In the genomic region with DNA sequence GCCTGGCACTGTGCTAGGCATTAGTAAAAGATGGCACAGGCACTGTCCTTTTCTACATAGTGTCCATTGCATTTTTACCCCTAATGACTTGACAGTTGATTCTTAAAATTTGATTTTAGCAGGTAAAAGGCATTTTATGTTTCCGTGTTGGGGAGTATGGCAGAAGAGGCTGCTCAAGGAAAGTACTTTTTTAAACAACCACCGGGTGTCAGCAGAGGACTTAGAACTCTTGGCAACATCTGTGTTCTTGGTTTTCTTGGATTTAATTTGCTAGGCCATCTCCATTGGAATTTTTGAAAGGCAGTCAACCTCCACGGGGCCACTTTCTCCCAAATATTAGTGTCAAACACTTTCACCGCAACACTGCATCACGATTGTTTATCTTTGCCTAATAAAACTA, we compare ENCODE assay signal across 8 cellular contexts.
A peak's percentile ranks its signal among the peaks of the same experiment; 100 is the strongest.
DNase-seq lines count a peak whose midpoint lies in the region; ATAC-seq, FAIRE-seq and TF ChIP-seq lines count a peak whose summit lies in the region.

No MANE protein-coding gene starts in this region.

- no peak overlapping the region for H3K27ac ChIP-seq in endothelial cell of umbilical vein (ENCODE audit: insufficient read depth, low read depth, low read length)
- H3K27ac ChIP-seq in CD4-positive, alpha-beta memory T cell (ENCODE audit: low read depth, low read length): no peak overlapping the region

- no peak overlapping the region for H3K9ac ChIP-seq in endothelial cell of umbilical vein (replicated peaks; ENCODE audit: extremely low read depth, insufficient read depth, low read length)

- H4K20me1 ChIP-seq in endothelial cell of umbilical vein (replicated peaks; ENCODE audit: control insufficient read depth, extremely low read depth, insufficient read depth, low read length): no peaks in the 10 kb centered on the region

- CTCF ChIA-PET in BJ (lab: Yijun Ruan, JAX) (no interaction called here), endothelial cell of umbilical vein (lab: Charles Lee) (interaction anchor here (0.8 to 1.1 kb wide), 4 partner anchors 8 to 488 kb away, joined by 3 to 5 read pairs (median 3); no protein-coding TSS in a partner anchor)
- CTCF ChIA-PET in CD4-positive, alpha-beta memory T cell (lab: Charles Lee; ENCODE audit: partially characterized antibody): interaction anchor here (0.8 to 1.2 kb wide), 3 partner anchors 15 to 485 kb away, joined by 3 read pairs; no protein-coding TSS in a partner anchor

- H3K4me3 ChIP-seq in BJ (ENCODE audit: low read depth, low read length) (no peak overlapping the region), endothelial cell of umbilical vein (replicated peaks in 1 of 3; ENCODE audit: insufficient read depth in 1 of 3, low read depth in 1 of 3, low read length in 3 of 3) (no peak overlapping the region)
- H3K4me3 ChIP-seq in CD4-positive, alpha-beta memory T cell (ENCODE audit: low read length in 2 of 2): no peak overlapping the region

- DNase-seq in BJ (ENCODE audit: low read depth): no peak
- no peak for DNase-seq in GM18507 (ENCODE audit: extremely low spot score, insufficient read length, low read depth)
- DNase-seq in NCI-H748 treated with DMSO at 0.1 percent for 48 hours (lab: John Stamatoyannopoulos, UW): peak; percentile 34
- peak; percentile 20 for DNase-seq in endothelial cell of umbilical vein (ENCODE audit: low read depth, low spot score)
- peak; percentile 33 for DNase-seq in putamen (ENCODE audit: low spot score)
- DNase-seq in MV-4-11 (lab: John Stamatoyannopoulos, UW): no peak
- DNase-seq in CD4-positive, alpha-beta memory T cell: no peak

- peaks cover 0 to under 1% (median under 1%) of the 10 kb centered on the region in 4 donors for H3K4me1 Mint-ChIP-seq in CD4-positive, alpha-beta memory T cell

- peak; percentile 49 for FAIRE-seq in GM18507 (lab: Jason Lieb, UNC)
- peak; percentile 81 for FAIRE-seq in endothelial cell of umbilical vein (lab: Jason Lieb, UNC)

- H2AFZ ChIP-seq in endothelial cell of umbilical vein (ENCODE audit: low read depth, low read length): no peak overlapping the region

- intact Hi-C loops in endothelial cell of umbilical vein (cut with micrococcal nuclease): loop anchor here (1.0 to 5.0 kb wide), 2 partner anchors 323 to 485 kb away; no protein-coding TSS in a partner anchor
- intact Hi-C loops in CD4-positive, alpha-beta memory T cell (cut with micrococcal nuclease): loop anchor here (5.0 to 10.0 kb wide), 2 partner anchors 91 to 578 kb away; no protein-coding TSS in a partner anchor

- no peaks in the 10 kb centered on the region for H3K27me3 Mint-ChIP-seq in CD4-positive, alpha-beta memory T cell

- POLR2A ChIA-PET in BJ (lab: Charles Lee): no interaction called here
- POLR2A ChIA-PET in endothelial cell of umbilical vein (lab: Charles Lee): no interaction called here
- POLR2A ChIA-PET in CD4-positive, alpha-beta memory T cell (lab: Charles Lee; ENCODE audit: partially characterized antibody): no interaction called here

- BruUV-seq in endothelial cell of umbilical vein (replicated peaks; lab: Mats Ljungman, UMichigan): no TSS peak

- H3K9me3 ChIP-seq in endothelial cell of umbilical vein (replicated peaks; ENCODE audit: control insufficient read depth, insufficient read depth, low read length): no peaks in the 10 kb centered on the region
- no peaks in the 10 kb centered on the region for H3K9me3 ChIP-seq in CD4-positive, alpha-beta memory T cell (ENCODE audit: control insufficient read depth in 1 of 2, low read length in 2 of 2)

- H3K4me1 ChIP-seq in endothelial cell of umbilical vein (ENCODE audit: control insufficient read depth, extremely low read depth, insufficient read depth, low read length): no peaks in the 10 kb centered on the region
- H3K4me1 ChIP-seq in CD4-positive, alpha-beta memory T cell (ENCODE audit: insufficient read depth, low read length): peaks cover 2% of the 10 kb centered on the region

- H3K9me3 Mint-ChIP-seq in CD4-positive, alpha-beta memory T cell: no peaks in the 10 kb centered on the region

- H3K27ac Mint-ChIP-seq in CD4-positive, alpha-beta memory T cell: no peak overlapping the region

- H3K36me3 ChIP-seq in BJ (ENCODE audit: control insufficient read depth, insufficient read depth, low read length) (no peaks in the 10 kb centered on the region), endothelial cell of umbilical vein (ENCODE audit: control insufficient read depth in 2 of 2, extremely low read depth in 1 of 2, insufficient read depth in 2 of 2, low read length in 2 of 2) (no peaks in the 10 kb centered on the region)
- H3K36me3 ChIP-seq in CD4-positive, alpha-beta memory T cell (ENCODE audit: insufficient read depth, low read length): no peaks in the 10 kb centered on the region

- no peak for TF ChIP-seq POLR2A in endothelial cell of umbilical vein (IDR thresholded peaks at IDR 0.05; ENCODE audit: low read depth, low read length)

- H3K4me2 ChIP-seq in endothelial cell of umbilical vein (ENCODE audit: insufficient read depth, low read length): no peak overlapping the region

- H3K9me1 ChIP-seq in endothelial cell of umbilical vein (replicated peaks; ENCODE audit: control insufficient read depth, extremely low read depth, insufficient read depth, low read length): no peaks in the 10 kb centered on the region

- no peaks in the 10 kb centered on the region for H3K79me2 ChIP-seq in endothelial cell of umbilical vein (ENCODE audit: control insufficient read depth, insufficient read depth, low read length)

- H3K27me3 ChIP-seq in BJ (ENCODE audit: control insufficient read depth, insufficient read depth, low read length): no peaks in the 10 kb centered on the region
- no peaks in the 10 kb centered on the region for H3K27me3 ChIP-seq in endothelial cell of umbilical vein (ENCODE audit: control insufficient read depth in 2 of 2, insufficient read depth in 2 of 2, low read length in 2 of 2)
- H3K27me3 ChIP-seq in CD4-positive, alpha-beta memory T cell (ENCODE audit: insufficient read depth, low read length): no peaks in the 10 kb centered on the region

- no peak for ATAC-seq in HG02885 (IDR thresholded peaks at IDR 0.05; ENCODE audit: poor library complexity, unreplicated experiment)

- dilution Hi-C loops in endothelial cell of umbilical vein (cut with MboI; ENCODE audit: extremely low pct_ligation_motif_present, low sequenced_read_pairs): no loop called here

- peak; percentile 42 for TF ChIP-seq CTCF in BJ (IDR thresholded peaks at IDR 0.05; ENCODE audit: insufficient read depth, low read depth, low read length)
- peak in 1 of 2 donors; percentile 26 for TF ChIP-seq CTCF in endothelial cell of umbilical vein (IDR thresholded peaks at IDR 0.05; ENCODE audit: extremely low read depth in 1 of 2, insufficient read depth in 1 of 2, low read depth in 1 of 2, low read length in 2 of 2)

- H3K4me3 Mint-ChIP-seq in CD4-positive, alpha-beta memory T cell: no peak overlapping the region

- no peaks in the 10 kb centered on the region for H3K36me3 Mint-ChIP-seq in CD4-positive, alpha-beta memory T cell

TF ChIP-seq in endothelial cell of umbilical vein, 7 proteins besides CTCF, POLR2A, EP300 and RAD21:
- TF ChIP-seq, protein P1, sequence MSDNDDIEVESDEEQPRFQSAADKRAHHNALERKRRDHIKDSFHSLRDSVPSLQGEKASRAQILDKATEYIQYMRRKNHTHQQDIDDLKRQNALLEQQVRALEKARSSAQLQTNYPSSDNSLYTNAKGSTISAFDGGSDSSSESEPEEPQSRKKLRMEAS (IDR thresholded peaks at IDR 0.05; ENCODE audit: insufficient read depth, insufficient read length): no peak
- TF ChIP-seq MYC (IDR thresholded peaks at IDR 0.05; ENCODE audit: low read depth, low read length) (no peak), POLR2AphosphoS5 (IDR thresholded peaks at IDR 0.05; ENCODE audit: insufficient read depth, low read depth, low read length) (no peak), EZH2 (IDR thresholded peaks at IDR 0.05; ENCODE audit: borderline replicate concordance, low read depth, low read length, severe bottlenecking) (no peak), GATA2 (IDR thresholded peaks at IDR 0.05; ENCODE audit: insufficient read depth, insufficient read length, low read depth, low read length) (no peak), JUN (IDR thresholded peaks at IDR 0.05; ENCODE audit: borderline replicate concordance, insufficient read depth, insufficient read length, low read depth) (no peak), FOS (IDR thresholded peaks at IDR 0.05; ENCODE audit: borderline replicate concordance, insufficient read depth, low read length) (no peak)
TF ChIP-seq in endothelial cell of umbilical vein: peak in this region for 0.

Comparison
In these comparisons a context has a peak if more than half of its experiments do, and no peak if none do; other contexts are left out.
1. DNase-seq: peak in NCI-H748 treated with DMSO at 0.1 percent for 48 hours (single experiment), endothelial cell of umbilical vein (single experiment) and putamen (single experiment); none in BJ (single experiment), GM18507 (single experiment), MV-4-11 (single experiment) and CD4-positive, alpha-beta memory T cell (0 of 5).